24 cellular contexts compared by ENCODE assay signal in the genomic region with DNA sequence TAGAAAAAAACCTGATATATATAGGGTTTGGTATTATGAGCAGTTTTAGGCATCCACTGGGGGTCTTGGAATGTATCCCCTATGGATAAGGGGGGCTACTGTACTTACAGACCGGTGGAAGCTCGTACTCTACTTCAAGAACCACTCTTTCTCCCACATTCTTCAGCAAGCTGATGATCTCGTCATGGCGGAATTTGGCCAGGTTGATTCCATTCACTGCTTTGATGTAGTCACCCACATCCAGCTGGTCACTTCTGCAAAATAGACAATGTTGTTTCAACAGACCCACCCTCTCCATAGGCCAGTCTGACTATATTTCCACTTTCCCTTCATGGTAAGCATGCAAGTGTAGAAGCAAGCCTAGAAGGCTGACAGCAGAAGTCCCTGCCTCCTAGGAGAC.
DNase-seq lines count a peak whose midpoint lies in the region; ATAC-seq, FAIRE-seq and TF ChIP-seq lines count a peak whose summit lies in the region.
"Had no signal": no experiment of that assay in that cellular context is flagged by ENCODE, and none has a peak within 500 bp of the region (broad histone marks: within the 10 kb centered on the region; RNA-seq: fewer than 3 reads in every experiment).

No MANE protein-coding gene starts in this region.

- H3K4me3 ChIP-seq in MG63 (no peak overlapping the region), bronchial epithelial cell (ENCODE audit: low read depth, low read length) (no peak overlapping the region), testis (no peak overlapping the region), spleen (no peak overlapping the region)
- H3K4me3 ChIP-seq: ascending aorta; BLaER1 treated with 17β-estradiol and CSF1 and Interleukin-3, amounts not matched to agents 10 nM and 100 nM; K562 had no signal

- ATAC-seq in T-helper 17 cell (no peak), GM21515 (IDR thresholded peaks at IDR 0.05; ENCODE audit: unreplicated experiment) (no peak)
- ATAC-seq: activated naive CD4-positive, alpha-beta T cell treated with anti-CD3 and anti-CD28 coated beads, Interleukin-2, amount 50 U/mL, for 72 hours; effector memory CD8-positive, alpha-beta T cell; K562 had no signal

- no peaks in the 10 kb centered on the region for H3K9me3 ChIP-seq in MG63
- no peaks in the 10 kb centered on the region for H3K9me3 ChIP-seq in testis
- no peaks in the 10 kb centered on the region for H3K9me3 ChIP-seq in spleen
- H3K9me3 ChIP-seq in T-helper 17 cell (ENCODE audit: control insufficient read depth, low read length, poor library complexity, severe bottlenecking) = no peaks in the 10 kb centered on the region
- H3K9me3 ChIP-seq: ascending aorta; BLaER1 treated with 17β-estradiol and CSF1 and Interleukin-3, amounts not matched to agents 10 nM and 100 nM had no signal

- DNase-seq in Caki2 (ENCODE audit: low read depth) = peak; percentile 31
- DNase-seq in MG63 = peak; percentile 20
- peak; percentile 36 for DNase-seq in bronchial epithelial cell (ENCODE audit: low read depth)
- DNase-seq in islet precursor cell = peak; percentile 92
- DNase-seq in testis = no peak
- DNase-seq in spleen = no peak
- DNase-seq in T-helper 17 cell = no peak
- DNase-seq: effector memory CD8-positive, alpha-beta T cell; glutamatergic neuron; kidney; MV-4-11; NCI-H2081 treated with DMSO at 0.1 percent for 48 hours; NCI-H510A treated with DMSO at 0.1 percent for 48 hours; RPMI8226; stimulated activated CD4-positive, alpha-beta T cell treated with anti-CD3 and anti-CD28 coated beads, Interleukin-12 subunit alpha, Interleukin-12 subunit beta, amount 100 ng/mL, for 4 hours; stimulated activated CD8-positive, alpha-beta memory T cell treated with anti-CD3 and anti-CD28 coated beads, Interleukin-4, amount 100 ng/mL, for 48 hours had no signal

- TF ChIP-seq CTCF in bronchial epithelial cell (IDR thresholded peaks at IDR 0.05; ENCODE audit: insufficient read depth, low read length, severe bottlenecking) (no peak), testis (IDR thresholded peaks at IDR 0.05) (no peak), spleen (IDR thresholded peaks at IDR 0.05 in 8 of 11, conservative IDR thresholded peaks at IDR 0.05 in 3 of 11) (no peak)

- WGBS in testis, 2 donors = 88 to 92% methylated on average over 2 to 4 of the region's 4 CpGs
- 92 to 95% (median 93%) methylated on average over 4 of the region's 4 CpGs for whole genome bisulfite sequencing in spleen, 5 donors

- no peak for FAIRE-seq in bronchial epithelial cell (lab: Jason Lieb, UNC)
- FAIRE-seq: GM12892, K562, kidney had no signal

- in situ Hi-C loops in Caki2 (cut with HindIII; ENCODE audit: low pct_unique_long_range_greater_than_20kb, low sequenced_read_pairs) = no loop called here

- intact Hi-C loops in testis (cut with DNase I; ENCODE audit: low total_unique reads) (no loop called here), spleen (cut with DNase I; ENCODE audit: low total_unique reads) (no loop called here)

- TF ChIP-seq POLR2A in testis (IDR thresholded peaks at IDR 0.05) (no peak), spleen (IDR thresholded peaks at IDR 0.05) (no peak)

- H3K36me3 ChIP-seq in MG63 = no peaks in the 10 kb centered on the region
- H3K36me3 ChIP-seq in bronchial epithelial cell (ENCODE audit: control insufficient read depth, insufficient read depth, low read length) = no peaks in the 10 kb centered on the region
- H3K36me3 ChIP-seq in testis (ENCODE audit: low read depth, missing control alignments) = no peaks in the 10 kb centered on the region
- H3K36me3 ChIP-seq in spleen = no peaks in the 10 kb centered on the region
- H3K36me3 ChIP-seq: ascending aorta had no signal

- peaks cover 2% of the 10 kb centered on the region for H3K4me1 Mint-ChIP-seq in T-helper 17 cell
- H3K4me1 Mint-ChIP-seq: memory B cell had no signal

- no peak overlapping the region for H3K4me3 Mint-ChIP-seq in T-helper 17 cell
- H3K4me3 Mint-ChIP-seq: activated T-helper 1 cell treated with anti-CD3 and anti-CD28 coated beads, Interleukin-12 subunit alpha, Interleukin-12 subunit beta, Interleukin-2, Interleukin-4 antibody, amounts not matched to agents 30 ng/mL and 10 ng/mL and 1 ng/mL, durations not matched to agents 14 hours and 24 hours and 36 hours; effector memory CD8-positive, alpha-beta T cell; memory B cell had no signal

- H3K36me3 Mint-ChIP-seq in T-helper 17 cell (ENCODE audit: low read depth) = peaks cover 2% of the 10 kb centered on the region
- H3K36me3 Mint-ChIP-seq: activated naive CD4-positive, alpha-beta T cell treated with anti-CD3 and anti-CD28 coated beads, Interleukin-2, amount 50 U/mL, for 72 hours; memory B cell had no signal

- peaks cover 6% of the 10 kb centered on the region for H3K27me3 Mint-ChIP-seq in T-helper 17 cell
- H3K27me3 Mint-ChIP-seq: memory B cell had no signal

- no peak overlapping the region for H3K27ac ChIP-seq in testis
- no peak overlapping the region for H3K27ac ChIP-seq in spleen
- H3K27ac ChIP-seq: ascending aorta; BLaER1 treated with 17β-estradiol and CSF1 and Interleukin-3, amounts not matched to agents 10 nM and 100 nM had no signal

- H3K27me3 ChIP-seq in MG63 (no peaks in the 10 kb centered on the region), bronchial epithelial cell (ENCODE audit: control insufficient read depth, insufficient read depth, low read length) (no peaks in the 10 kb centered on the region), testis (no peaks in the 10 kb centered on the region), spleen (replicated peaks in 1 of 7) (no peaks in the 10 kb centered on the region)
- H3K27me3 ChIP-seq: ascending aorta; BLaER1 treated with 17β-estradiol and CSF1 and Interleukin-3, amounts not matched to agents 10 nM and 100 nM had no signal

- no peak overlapping the region for H3K27ac Mint-ChIP-seq in T-helper 17 cell
- H3K27ac Mint-ChIP-seq: activated naive CD4-positive, alpha-beta T cell treated with anti-CD3 and anti-CD28 coated beads, Interleukin-2, amount 50 U/mL, for 72 hours; activated T-helper 1 cell treated with anti-CD3 and anti-CD28 coated beads, Interleukin-12 subunit alpha, Interleukin-12 subunit beta, Interleukin-2, Interleukin-4 antibody, amounts not matched to agents 30 ng/mL and 10 ng/mL and 1 ng/mL, durations not matched to agents 14 hours and 24 hours and 36 hours; effector memory CD8-positive, alpha-beta T cell; memory B cell had no signal

- no peaks in the 10 kb centered on the region for H3K4me1 ChIP-seq in testis
- H3K4me1 ChIP-seq in spleen = no peaks in the 10 kb centered on the region
- H3K4me1 ChIP-seq: ascending aorta; BLaER1 treated with 17β-estradiol and CSF1 and Interleukin-3, amounts not matched to agents 10 nM and 100 nM had no signal

Comparison
In these comparisons a context has a peak if more than half of its experiments do, and no peak if none do; other contexts are left out.
1. DNase-seq: peak in Caki2 (single experiment), MG63 (single experiment), bronchial epithelial cell (single experiment) and islet precursor cell (single experiment); none in testis (single experiment), spleen (single experiment) and T-helper 17 cell (0 of 3).